2 cellular contexts compared by ENCODE assay signal in genomic region chr7:1645071-1646015, GRCh38.
TF ChIP-seq lines count a peak whose summit lies in the region.

No MANE protein-coding gene starts in this region.

TF ChIP-seq in IMR-90, 13 proteins besides CTCF, POLR2A, EP300 and RAD21:
- TF ChIP-seq ELK1 (IDR thresholded peaks at IDR 0.05; ENCODE audit: borderline replicate concordance, low read depth, low read length) (no peak), RFX5 (IDR thresholded peaks at IDR 0.05; ENCODE audit: low read depth, low read length) (no peak)

TF ChIP-seq in H1, 55 proteins besides CTCF, POLR2A, EP300 and RAD21:
- no peak for TF ChIP-seq CHD1 (IDR thresholded peaks at IDR 0.05; ENCODE audit: low read depth, low read length)
- TF ChIP-seq CBX5 (IDR thresholded peaks at IDR 0.05; ENCODE audit: low read depth, low read length) = no peak
- no peak for TF ChIP-seq SP4 (IDR thresholded peaks at IDR 0.05; ENCODE audit: low read length)
- no peak for TF ChIP-seq TAF1 (IDR thresholded peaks at IDR 0.05; ENCODE audit: low read depth, low read length)
- no peak for TF ChIP-seq JUND (IDR thresholded peaks at IDR 0.05; ENCODE audit: low read length)
- no peak for TF ChIP-seq CHD2 (IDR thresholded peaks at IDR 0.05; ENCODE audit: low read length)
- TF ChIP-seq FOSL1 (IDR thresholded peaks at IDR 0.05; ENCODE audit: insufficient read depth, low read depth, low read length) = no peak
- no peak for TF ChIP-seq SP1 (IDR thresholded peaks at IDR 0.05; ENCODE audit: low read depth, low read length)
- TF ChIP-seq YY1 (IDR thresholded peaks at IDR 0.05; ENCODE audit: low read depth, low read length) = no peak
- TF ChIP-seq CTBP2 (IDR thresholded peaks at IDR 0.05; ENCODE audit: borderline replicate concordance, insufficient read depth, insufficient read length, low read length) = no peak
- no peak for TF ChIP-seq ZNF274 (IDR thresholded peaks at IDR 0.05; ENCODE audit: borderline replicate concordance, extremely low read depth, low read length)
- no peak for TF ChIP-seq ATF3 (IDR thresholded peaks at IDR 0.05; ENCODE audit: insufficient read depth, low read depth, low read length)
- TF ChIP-seq HDAC6 (IDR thresholded peaks at IDR 0.05; ENCODE audit: low read depth, low read length) = no peak
- TF ChIP-seq EZH2 (IDR thresholded peaks at IDR 0.05; ENCODE audit: low read depth, low read length, severe bottlenecking) = no peak
- no peak for TF ChIP-seq RFX5 (IDR thresholded peaks at IDR 0.05; ENCODE audit: borderline replicate concordance, low read depth, low read length)
- TF ChIP-seq SIRT6 (IDR thresholded peaks at IDR 0.05; ENCODE audit: low read length) = no peak
